ENCODE assay signal across 7 cellular contexts in genomic region chr14:45253754-45254300, GRCh38. TPM values are rescaled to one million over a fixed set of nuclear protein-coding genes. Genes with fewer than 3 reads are reported as not detected.
A peak's percentile ranks its signal among the peaks of the same experiment; 100 is the strongest.
DNase-seq lines count a peak whose midpoint lies in the region; ATAC-seq and TF ChIP-seq lines count a peak whose summit lies in the region.

No MANE protein-coding gene starts in this region.

- H3K4me2 ChIP-seq in GM23338: peak overlapping the region; percentile 72

- H3K27me3 Mint-ChIP-seq in GM23338 (ENCODE audit: insufficient read depth, low read depth, poor library complexity): peaks cover 9% of the 10 kb centered on the region

- peaks cover 11% of the 10 kb centered on the region for H3K36me3 Mint-ChIP-seq in GM23338 (ENCODE audit: low read depth)

- DNase-seq in GM23338 (ENCODE audit: low spot score) (peak; percentile 17), RKO (ENCODE audit: low spot score) (peak; percentile 97), HT-29 (ENCODE audit: low spot score) (no peak)

- no peaks in the 10 kb centered on the region for H3K9me2 ChIP-seq in GM23338 (ENCODE audit: insufficient read depth)

- H3K27me3 ChIP-seq in GM23338 (ENCODE audit: insufficient read depth) (no peaks in the 10 kb centered on the region), endocrine pancreas (ENCODE audit: control insufficient read depth, insufficient read depth, low read length) (no peaks in the 10 kb centered on the region), muscle layer of colon (ENCODE audit: control insufficient read depth in 1 of 2, insufficient read depth in 2 of 2, low read length in 2 of 2) (no peaks in the 10 kb centered on the region)

- H3K9me3 ChIP-seq in endocrine pancreas (ENCODE audit: control insufficient read depth, low read length): peaks cover 3% of the 10 kb centered on the region
- H3K9me3 ChIP-seq in muscle layer of colon (ENCODE audit: low read length): peaks cover 2% of the 10 kb centered on the region

- TF ChIP-seq CTCF in GM23338 (conservative IDR thresholded peaks at IDR 0.05; ENCODE audit: low read depth in 2 of 2): no peak

- H3F3A ChIP-seq in GM23338 (replicated peaks; ENCODE audit: low read depth): no peaks in the 10 kb centered on the region

- H3K4me1 ChIP-seq in GM23338 (ENCODE audit: insufficient read depth) (peaks cover 4% of the 10 kb centered on the region; the same call in 1 of the 2 replicates), endocrine pancreas (ENCODE audit: control insufficient read depth, insufficient read depth, low read length) (peaks cover 9% of the 10 kb centered on the region), muscle layer of colon (ENCODE audit: insufficient read depth, low read length) (peaks cover 4% of the 10 kb centered on the region)

- ATAC-seq in GM23338 (peak; percentile 17), HG02623 (IDR thresholded peaks at IDR 0.05; ENCODE audit: unreplicated experiment) (no peak), HG03342 (IDR thresholded peaks at IDR 0.05; ENCODE audit: unreplicated experiment) (no peak)

- peak overlapping the region; percentile 93 for H3K4me3 Mint-ChIP-seq in GM23338

- H3K79me2 ChIP-seq in GM23338 (replicated peaks; ENCODE audit: insufficient read depth): peaks cover 41% of the 10 kb centered on the region

- peak overlapping the region; percentile 88 for H3K27ac Mint-ChIP-seq in GM23338

- peaks cover 9% of the 10 kb centered on the region; the same call in 1 of the 2 replicates for H3K36me3 ChIP-seq in GM23338 (ENCODE audit: insufficient read depth)
- no peaks in the 10 kb centered on the region for H3K36me3 ChIP-seq in endocrine pancreas (ENCODE audit: control insufficient read depth, insufficient read depth, low read length)
- H3K36me3 ChIP-seq in muscle layer of colon (ENCODE audit: insufficient read depth, low read length): no peaks in the 10 kb centered on the region

- H3K9ac ChIP-seq in endocrine pancreas (ENCODE audit: control insufficient read depth, insufficient read depth, low read length) (peak overlapping the region; percentile 68), muscle layer of colon (ENCODE audit: low read length) (peak overlapping the region; percentile 35)

- H3K4me3 ChIP-seq in GM23338: peak overlapping the region; percentile 89
- peak overlapping the region; percentile 87 for H3K4me3 ChIP-seq in endocrine pancreas (ENCODE audit: control insufficient read depth, insufficient read depth, low read length)
- peak overlapping the region; percentile 17 to 74 for H3K4me3 ChIP-seq in muscle layer of colon (ENCODE audit: low read depth in 1 of 2, low read length in 2 of 2)

- peak overlapping the region; percentile 86 for H3K27ac ChIP-seq in GM23338 (ENCODE audit: low read depth)
- H3K27ac ChIP-seq in muscle layer of colon (ENCODE audit: low read depth, low read length): no peak overlapping the region

- H3K4me1 Mint-ChIP-seq in GM23338: peaks cover 10% of the 10 kb centered on the region; the same call in 2 of the 3 replicates

- peak overlapping the region; percentile 80 for H2AFZ ChIP-seq in GM23338

- peaks cover 24% of the 10 kb centered on the region for H4K20me1 ChIP-seq in GM23338 (replicated peaks; ENCODE audit: insufficient read depth)

- peaks cover 20% of the 10 kb centered on the region for H3K9me3 Mint-ChIP-seq in GM23338

TF ChIP-seq in GM23338, 12 proteins besides CTCF, POLR2A, EP300 and RAD21 (continues in another document):
- TF ChIP-seq CREB1 (CRISPR knock-in tag; IDR thresholded peaks at IDR 0.05; ENCODE audit: low read depth) (no peak), JUNB (IDR thresholded peaks at IDR 0.05; ENCODE audit: unreplicated experiment) (no peak), EZH2 (IDR thresholded peaks at IDR 0.05; ENCODE audit: low read depth, unreplicated experiment) (no peak), ZNF331 (CRISPR knock-in tag; IDR thresholded peaks at IDR 0.05; ENCODE audit: low read depth) (no peak), ZNF462 (CRISPR knock-in tag; IDR thresholded peaks at IDR 0.05) (no peak), STAT1 (IDR thresholded peaks at IDR 0.05; ENCODE audit: unreplicated experiment) (no peak), POLR2AphosphoS5 (IDR thresholded peaks at IDR 0.05; ENCODE audit: low read depth) (no peak), ZNF114 (CRISPR knock-in tag; IDR thresholded peaks at IDR 0.05) (no peak), EZH2phosphoT487 (IDR thresholded peaks at IDR 0.05; ENCODE audit: unreplicated experiment) (no peak), NANOG (IDR thresholded peaks at IDR 0.05; ENCODE audit: borderline replicate concordance) (no peak)
- TF ChIP-seq, protein P1, sequence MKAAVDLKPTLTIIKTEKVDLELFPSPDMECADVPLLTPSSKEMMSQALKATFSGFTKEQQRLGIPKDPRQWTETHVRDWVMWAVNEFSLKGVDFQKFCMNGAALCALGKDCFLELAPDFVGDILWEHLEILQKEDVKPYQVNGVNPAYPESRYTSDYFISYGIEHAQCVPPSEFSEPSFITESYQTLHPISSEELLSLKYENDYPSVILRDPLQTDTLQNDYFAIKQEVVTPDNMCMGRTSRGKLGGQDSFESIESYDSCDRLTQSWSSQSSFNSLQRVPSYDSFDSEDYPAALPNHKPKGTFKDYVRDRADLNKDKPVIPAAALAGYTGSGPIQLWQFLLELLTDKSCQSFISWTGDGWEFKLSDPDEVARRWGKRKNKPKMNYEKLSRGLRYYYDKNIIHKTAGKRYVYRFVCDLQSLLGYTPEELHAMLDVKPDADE (IDR thresholded peaks at IDR 0.05): no peak

RNA-seq across cellular contexts. Expression of gene MIS18BP1, which starts 0.8 kb away (rescaled TPM):
- 84.4 and 109 TPM in 2 replicates for total RNA-seq in GM23338 (2014; rRNA removed; shearing (Covaris generic))
- polyA plus RNA-seq in GM23338 (2016; fragmentation: Nextera tagmentation; extraction: Ambion mirVana): 158 and 216 TPM in 2 replicates
- 8.0 and 13.4 TPM in 2 replicates for total RNA-seq in HT-29 (2014; rRNA removed; shearing (Covaris generic))
